ENCODE assay signal across 15 cellular contexts in the genomic region with DNA sequence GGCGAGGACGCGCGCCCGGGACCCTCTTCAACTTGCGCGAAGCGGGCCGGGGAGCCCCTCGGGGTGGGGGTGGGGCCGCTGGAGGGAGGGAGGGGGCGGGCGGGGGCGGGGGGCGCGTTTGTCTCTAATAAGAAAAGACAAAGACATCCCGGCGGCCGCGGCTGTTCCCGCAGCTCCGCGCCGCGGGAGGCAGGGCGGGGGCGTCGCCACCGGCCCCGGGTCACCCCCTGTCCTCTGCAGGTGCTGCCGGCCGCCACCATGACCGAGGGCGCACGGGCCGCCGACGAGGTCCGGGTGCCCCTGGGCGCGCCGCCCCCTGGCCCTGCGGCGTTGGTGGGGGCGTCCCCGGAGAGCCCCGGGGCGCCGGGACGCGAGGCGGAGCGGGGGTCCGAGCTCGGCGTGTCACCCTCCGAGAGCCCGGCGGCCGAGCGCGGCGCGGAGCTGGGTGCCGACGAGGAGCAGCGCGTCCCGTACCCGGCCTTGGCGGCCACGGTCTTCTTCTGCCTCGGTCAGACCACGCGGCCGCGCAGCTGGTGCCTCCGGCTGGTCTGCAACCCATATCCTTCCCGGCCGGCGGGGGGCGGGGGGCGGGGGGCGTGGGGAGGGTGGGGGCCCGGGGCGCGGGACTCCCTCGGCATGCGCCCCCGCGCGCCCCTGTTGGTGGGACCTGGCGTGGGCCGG. TPM values are rescaled to one million over a fixed set of nuclear protein-coding genes. Genes with fewer than 3 reads are reported as not detected.
DNase-seq lines count a peak whose midpoint lies in the region; ATAC-seq, FAIRE-seq and TF ChIP-seq lines count a peak whose summit lies in the region.
"Had no signal": no experiment of that assay in that cellular context is flagged by ENCODE, and none has a peak within 500 bp of the region (broad histone marks: within the 10 kb centered on the region; RNA-seq: fewer than 3 reads in every experiment).

No MANE protein-coding gene starts in this region.

- H3K4me1 ChIP-seq in H1 (replicated peaks in 1 of 4; ENCODE audit: control insufficient read depth in 3 of 4, insufficient read depth in 4 of 4, low read length in 3 of 4), result peaks cover 0 to 18% (median 11%) of the 10 kb centered on the region in 4 experiments; a peak in 5 of 7 replicates
- peaks cover 0 to 4% of the 10 kb centered on the region in 2 donors for H3K4me1 ChIP-seq in small intestine (ENCODE audit: control insufficient read depth in 2 of 2, insufficient read depth in 1 of 2, low read depth in 1 of 2, low read length in 1 of 2)
- H3K4me1 ChIP-seq: SJSA1 had no signal

- no peak overlapping the region for H2BK120ac ChIP-seq in H1 (replicated peaks; ENCODE audit: low read depth, low read length)

- H3K79me1 ChIP-seq in H1 (ENCODE audit: low read depth, low read length), result peaks cover 5% of the 10 kb centered on the region

- H4K91ac ChIP-seq in H1 (replicated peaks; ENCODE audit: insufficient read length, low read length), result no peak overlapping the region

- H2BK20ac ChIP-seq in H1 (ENCODE audit: low read length), result no peak overlapping the region

- no peak overlapping the region for H2BK12ac ChIP-seq in H1 (ENCODE audit: low read depth, low read length)

- no peak overlapping the region for H3K23ac ChIP-seq in H1 (ENCODE audit: insufficient read length)

- POLR2A ChIA-PET in H1 (lab: Charles Lee; ENCODE audit: partially characterized antibody), result interaction anchor here (0.8 kb wide), 1 partner anchor 21 kb away, joined by 3 read pairs; no protein-coding TSS in a partner anchor

- WGBS in H1 (ENCODE audit: extremely low coverage in 1 of 2, insufficient coverage in 1 of 2, insufficient read length in 1 of 2, insufficient replicate concordance in 2 of 2, low coverage in 1 of 2, low lambda C conversion rate in 2 of 2, missing lambda C conversion rate in 1 of 2), 2 experiments, result 1% methylated on average over 17 of the region's 94 CpGs; no CpG with 5 or more reads in 1 of the 2 experiments
- 2 to 3% (median 2%) methylated on average over 56 to 93 of the region's 94 CpGs for WGBS in small intestine, 3 donors

- H4K20me1 ChIP-seq in H1 (replicated peaks in 1 of 2; ENCODE audit: control insufficient read depth in 1 of 2, insufficient read depth in 2 of 2, low read length in 2 of 2), result peaks cover 8 to 22% of the 10 kb centered on the region in 2 experiments

- no peak for TF ChIP-seq POLR2A in H1 (IDR thresholded peaks at IDR 0.05; ENCODE audit: control extremely low read depth in 1 of 2, low read depth in 2 of 2, low read length in 2 of 2)

- TF ChIP-seq CTCF in H1 (IDR thresholded peaks at IDR 0.05; ENCODE audit: control extremely low read depth in 1 of 3, insufficient read depth in 1 of 3, low read depth in 1 of 3, low read length in 3 of 3), result no peak
- TF ChIP-seq CTCF in nephron (IDR thresholded peaks at IDR 0.05; ENCODE audit: unreplicated experiment in 3 of 3), result no peak
- no peak for TF ChIP-seq CTCF in progenitor cell of endocrine pancreas (IDR thresholded peaks at IDR 0.05; ENCODE audit: unreplicated experiment)

- H2AFZ ChIP-seq in H1 (ENCODE audit: low read length), result no peak overlapping the region

- no peak for FAIRE-seq in H1 (lab: Jason Lieb, UNC)
- no peak for FAIRE-seq in small intestine (lab: Jason Lieb, UNC)

- H3K4ac ChIP-seq in H1 (replicated peaks; ENCODE audit: insufficient read length, low read depth, low read length), result no peak overlapping the region

- H3K36me3 Mint-ChIP-seq in nephron (ENCODE audit: low read depth) (no peaks in the 10 kb centered on the region), progenitor cell of endocrine pancreas (ENCODE audit: insufficient read depth) (peaks cover 1% of the 10 kb centered on the region)
- H3K36me3 Mint-ChIP-seq in stimulated activated memory B cell treated with anti-CD40 and anti-IgM and Interleukin-4, amounts not matched to agents 10 μg/mL and 1 μg/mL and 100 μg/mL, for 72 hours, result no peaks in the 10 kb centered on the region
- H3K36me3 Mint-ChIP-seq: CD4-positive, alpha-beta memory T cell had no signal

- H3K4me1 Mint-ChIP-seq in stimulated activated naive CD8-positive, alpha-beta T cell treated with anti-CD3 and anti-CD28 coated beads, Interleukin-15, amount 100 ng/mL, for 72 hours, result peaks cover 4% of the 10 kb centered on the region
- H3K4me1 Mint-ChIP-seq in nephron, result peaks cover 33% of the 10 kb centered on the region
- H3K4me1 Mint-ChIP-seq in progenitor cell of endocrine pancreas (ENCODE audit: low read depth), result peaks cover 4% of the 10 kb centered on the region
- no peaks in the 10 kb centered on the region for H3K4me1 Mint-ChIP-seq in stimulated activated memory B cell treated with anti-CD40 and anti-IgM and Interleukin-4, amounts not matched to agents 10 μg/mL and 1 μg/mL and 100 μg/mL, for 72 hours

- peak overlapping the region in 1 of 4 experiments; percentile 51; a peak in 1 of 7 replicates for H3K9ac ChIP-seq in H1 (replicated peaks in 1 of 4; ENCODE audit: extremely low read depth in 1 of 4, low read depth in 3 of 4, low read length in 3 of 4)

- H4K5ac ChIP-seq in H1 (ENCODE audit: insufficient read length, low read depth, low read length), result no peak overlapping the region

- H3K4me3 ChIP-seq in H1 (ENCODE audit: extremely low read depth in 1 of 4, insufficient read depth in 2 of 4, low read depth in 3 of 4, low read length in 4 of 4) (peak overlapping the region; percentile 40 to 65 (median 47)), small intestine (ENCODE audit: low read depth in 1 of 2, low read length in 2 of 2) (peak overlapping the region in 1 of 2 donors; percentile 43)
- H3K4me3 ChIP-seq: SJSA1 had no signal

- peaks cover 3% of the 10 kb centered on the region; the same call in 1 of the 2 replicates for H3K23me2 ChIP-seq in H1 (ENCODE audit: low read depth, low read length)

- TF ChIP-seq EP300 in H1 (IDR thresholded peaks at IDR 0.05; ENCODE audit: borderline replicate concordance in 1 of 2, low read depth in 2 of 2, low read length in 2 of 2), result no peak

- CTCF ChIA-PET in H1 (lab: Charles Lee; ENCODE audit: partially characterized antibody), result interaction anchor here (1.0 kb wide), 1 partner anchor 8 kb away, joined by 3 read pairs; no protein-coding TSS in a partner anchor

- peaks cover 0 to 4% (median 0%) of the 10 kb centered on the region in 4 experiments; a peak in 1 of 7 replicates for H3K27me3 ChIP-seq in H1 (replicated peaks in 1 of 4; ENCODE audit: control insufficient read depth in 3 of 4, extremely low read depth in 1 of 4, insufficient read depth in 3 of 4, low read length in 3 of 4)
- peaks cover 2 to 17% of the 10 kb centered on the region in 2 donors for H3K27me3 ChIP-seq in small intestine (ENCODE audit: control insufficient read depth in 2 of 2, insufficient read depth in 2 of 2, low read length in 2 of 2)

- H3K9me3 Mint-ChIP-seq in stimulated activated naive CD8-positive, alpha-beta T cell treated with anti-CD3 and anti-CD28 coated beads, Interleukin-15, amount 100 ng/mL, for 72 hours, result no peaks in the 10 kb centered on the region
- H3K9me3 Mint-ChIP-seq in nephron (no peaks in the 10 kb centered on the region), progenitor cell of endocrine pancreas (ENCODE audit: low read depth) (no peaks in the 10 kb centered on the region)
- H3K9me3 Mint-ChIP-seq in stimulated activated memory B cell treated with anti-CD40 and anti-IgM and Interleukin-4, amounts not matched to agents 10 μg/mL and 1 μg/mL and 100 μg/mL, for 72 hours, result no peaks in the 10 kb centered on the region
- H3K9me3 Mint-ChIP-seq: activated B cell treated with CpG ODN at 0.5 μM for 24 hours; activated T-helper 2 cell treated with anti-CD3 and anti-CD28 coated beads, Interferon-gamma antibody, Interleukin-2, Interleukin-4, amounts not matched to agents 10 μg/mL and 5 μg/mL and 100 μg/mL, durations not matched to agents 14 hours and 24 hours and 36 hours; CD4-positive, alpha-beta memory T cell had no signal

- no peak overlapping the region; the same call in 1 of the 2 replicates for H4K8ac ChIP-seq in H1 (ENCODE audit: extremely low read depth, insufficient read depth, low read length)

- H3K4me2 ChIP-seq in H1 (ENCODE audit: insufficient read depth in 1 of 2, low read depth in 2 of 2, low read length in 2 of 2), result peak overlapping the region; percentile 46 to 71; a peak in 3 of 4 replicates

- H3K14ac ChIP-seq in H1 (ENCODE audit: insufficient read length), result no peak overlapping the region

- H2AK5ac ChIP-seq in H1 (ENCODE audit: low read depth, low read length), result no peak overlapping the region

- H3K56ac ChIP-seq in H1 (replicated peaks; ENCODE audit: insufficient read length, low read depth, low read length), result no peak overlapping the region

- H3K4me3 Mint-ChIP-seq in stimulated activated naive CD8-positive, alpha-beta T cell treated with anti-CD3 and anti-CD28 coated beads, Interleukin-15, amount 100 ng/mL, for 72 hours, result peak overlapping the region in 1 of 2 donors; percentile 24
- H3K4me3 Mint-ChIP-seq in nephron, result peak overlapping the region in 2 of 3 experiments; percentile 35 to 38
- no peak overlapping the region for H3K4me3 Mint-ChIP-seq in progenitor cell of endocrine pancreas (ENCODE audit: low read depth)
- H3K4me3 Mint-ChIP-seq in stimulated activated memory B cell treated with anti-CD40 and anti-IgM and Interleukin-4, amounts not matched to agents 10 μg/mL and 1 μg/mL and 100 μg/mL, for 72 hours, result no peak overlapping the region
- H3K4me3 Mint-ChIP-seq: activated B cell treated with CpG ODN at 0.5 μM for 24 hours had no signal

- H3K9me3 ChIP-seq in H1 (ENCODE audit: insufficient read depth in 2 of 2, low read depth in 1 of 2, low read length in 1 of 2) (no peaks in the 10 kb centered on the region), small intestine (ENCODE audit: control insufficient read depth, low read depth) (no peaks in the 10 kb centered on the region)
- H3K9me3 ChIP-seq: SJSA1 had no signal

- DNase-seq in stimulated activated naive CD8-positive, alpha-beta T cell treated with anti-CD3 and anti-CD28 coated beads, Interleukin-15, Interleukin-2, amounts not matched to agents 100 U/mL and 50 U/mL, for 24 hours, result peak; percentile 12
- DNase-seq in stimulated activated naive CD8-positive, alpha-beta T cell treated with anti-CD3 and anti-CD28 coated beads, Interleukin-15, amount 100 ng/mL, for 72 hours, result no peak
- DNase-seq in H1 (ENCODE audit: low read depth in 1 of 2, low spot score in 2 of 2), result no peak
- DNase-seq in small intestine, result no peak
- no peak for DNase-seq in progenitor cell of endocrine pancreas (ENCODE audit: low spot score, unreplicated experiment)
- DNase-seq: activated B cell treated with CpG ODN at 0.5 μM for 24 hours, NCI-H510A treated with DMSO at 0.1 percent for 48 hours, spleen had no signal

- H3K36me3 ChIP-seq in H1 (ENCODE audit: control insufficient read depth in 2 of 4, insufficient read depth in 4 of 4, low read length in 3 of 4) (no peaks in the 10 kb centered on the region), small intestine (ENCODE audit: control insufficient read depth in 2 of 2, insufficient read depth in 2 of 2, low read length in 2 of 2) (no peaks in the 10 kb centered on the region)
- H3K36me3 ChIP-seq: SJSA1, spleen had no signal

- H2BK5ac ChIP-seq in H1 (ENCODE audit: low read depth, low read length), result no peak overlapping the region

- H3K18ac ChIP-seq in H1 (ENCODE audit: extremely low read depth, low read length), result no peak overlapping the region

- ATAC-seq in stimulated activated naive CD8-positive, alpha-beta T cell treated with anti-CD3 and anti-CD28 coated beads, Interleukin-15, Interleukin-2, amounts not matched to agents 100 U/mL and 50 U/mL, for 24 hours, result no peak
- ATAC-seq in stimulated activated naive CD8-positive, alpha-beta T cell treated with anti-CD3 and anti-CD28 coated beads, Interleukin-15, amount 100 ng/mL, for 72 hours, result no peak
- no peak for ATAC-seq in GM21381 (IDR thresholded peaks at IDR 0.05; ENCODE audit: unreplicated experiment)
- ATAC-seq in stimulated activated memory B cell treated with anti-CD40 and anti-IgM and Interleukin-4, amounts not matched to agents 10 μg/mL and 1 μg/mL and 100 μg/mL, for 72 hours, result no peak

- TF ChIP-seq RAD21 in H1 (IDR thresholded peaks at IDR 0.05 in 1 of 2, conservative IDR thresholded peaks at IDR 0.05 in 1 of 2; ENCODE audit: low read depth in 2 of 2, low read length in 2 of 2), result no peak

- H3K27ac ChIP-seq in H1 (ENCODE audit: low read depth, low read length) (no peak overlapping the region), small intestine (ENCODE audit: low read depth in 1 of 2, low read length in 1 of 2) (no peak overlapping the region)
- H3K27ac ChIP-seq: SJSA1, spleen had no signal

- H3K79me2 ChIP-seq in H1 (ENCODE audit: control insufficient read depth in 1 of 2, insufficient read depth in 2 of 2, low read length in 2 of 2), result peaks cover 0 to 26% of the 10 kb centered on the region in 2 experiments; a peak in 1 of 4 replicates

- H3K27ac Mint-ChIP-seq in stimulated activated naive CD8-positive, alpha-beta T cell treated with anti-CD3 and anti-CD28 coated beads, Interleukin-15, amount 100 ng/mL, for 72 hours, result no peak overlapping the region
- H3K27ac Mint-ChIP-seq in nephron, result no peak overlapping the region
- no peak overlapping the region for H3K27ac Mint-ChIP-seq in progenitor cell of endocrine pancreas
- no peak overlapping the region for H3K27ac Mint-ChIP-seq in stimulated activated memory B cell treated with anti-CD40 and anti-IgM and Interleukin-4, amounts not matched to agents 10 μg/mL and 1 μg/mL and 100 μg/mL, for 72 hours
- H3K27ac Mint-ChIP-seq: activated B cell treated with CpG ODN at 0.5 μM for 24 hours; activated T-helper 2 cell treated with anti-CD3 and anti-CD28 coated beads, Interferon-gamma antibody, Interleukin-2, Interleukin-4, amounts not matched to agents 10 μg/mL and 5 μg/mL and 100 μg/mL, durations not matched to agents 14 hours and 24 hours and 36 hours; CD4-positive, alpha-beta memory T cell had no signal

- H3K27me3 Mint-ChIP-seq in stimulated activated naive CD8-positive, alpha-beta T cell treated with anti-CD3 and anti-CD28 coated beads, Interleukin-15, amount 100 ng/mL, for 72 hours, result peaks cover 39% of the 10 kb centered on the region
- no peaks in the 10 kb centered on the region for H3K27me3 Mint-ChIP-seq in nephron (ENCODE audit: low read depth)
- H3K27me3 Mint-ChIP-seq in progenitor cell of endocrine pancreas, result peaks cover 11% of the 10 kb centered on the region
- H3K27me3 Mint-ChIP-seq in stimulated activated memory B cell treated with anti-CD40 and anti-IgM and Interleukin-4, amounts not matched to agents 10 μg/mL and 1 μg/mL and 100 μg/mL, for 72 hours, result peaks cover 42% of the 10 kb centered on the region

- no peak overlapping the region for H2BK15ac ChIP-seq in H1 (ENCODE audit: low read length)

RNA-seq across cellular contexts. Expression of a gene that starts 0.7 kb away (rescaled TPM):
- total RNA-seq in H1 (2021; fragmentation: NEBNext Ultra II Directional; extraction: Animal tissue kit (Norgen Biotek cat#: 25700)), result 27.2 and 28.7 TPM in 2 replicates
- polyA plus RNA-seq in H1 (2011; rRNA removed) (14.0 and 27.4 TPM in 2 replicates), small intestine (1 to 10 TPM in 2 of 3 donors, under 1 TPM in 1; 0.22 to 7.0 (median 1.1) TPM)
- 21.0 TPM for polyA plus RNA-seq in H1 (2011; cell fraction: cytosol; rRNA removed)
- 192 TPM for polyA plus RNA-seq in H1 (2011; cell fraction: nucleus; rRNA removed)
- polyA plus RNA-seq in H1 (2012, experiment 1 of 2), result 17.0 to 33.1 TPM (median 28.7 TPM) in 4 replicates
- polyA plus RNA-seq in H1 (2012, experiment 2 of 2), result 13.4 TPM
- 23.4 TPM for polyA plus RNA-seq in H1 (2013, experiment 1 of 2)
- 21.4 TPM for polyA plus RNA-seq in H1 (2013, experiment 2 of 2)
- polyA minus RNA-seq in H1 (2011; rRNA and poly(A)+ RNA removed), result 19.8 and 20.5 TPM in 2 replicates
- 16.3 TPM for polyA minus RNA-seq in H1 (2011; cell fraction: cytosol; rRNA and poly(A)+ RNA removed)
- polyA minus RNA-seq in H1 (2011; cell fraction: nucleus; rRNA and poly(A)+ RNA removed), result 43.3 TPM
- total RNA-seq in progenitor cell of endocrine pancreas, result 42.3 and 42.8 TPM in 2 replicates
- total RNA-seq: SJSA1 had no signal

RNA-seq across cellular contexts. Expression of a gene that starts 57.6 kb away (rescaled TPM):
- total RNA-seq in H1 (2021; fragmentation: NEBNext Ultra II Directional; extraction: Animal tissue kit (Norgen Biotek cat#: 25700)), result not detected in 2 replicates
- polyA plus RNA-seq in H1 (2011; rRNA removed) (not detected in 2 replicates), small intestine (not detected)
- polyA plus RNA-seq in H1 (2011; cell fraction: cytosol; rRNA removed), result not detected
- 0.06 TPM for polyA plus RNA-seq in H1 (2011; cell fraction: nucleus; rRNA removed)
- 0.19 TPM in 1 of 4 replicates, not detected in the others for polyA plus RNA-seq in H1 (2012, experiment 1 of 2)
- polyA plus RNA-seq in H1 (2012, experiment 2 of 2), result not detected
- not detected for polyA plus RNA-seq in H1 (2013, experiment 1 of 2)
- not detected for polyA plus RNA-seq in H1 (2013, experiment 2 of 2)
- not detected in 2 replicates for polyA minus RNA-seq in H1 (2011; rRNA and poly(A)+ RNA removed)
- not detected for polyA minus RNA-seq in H1 (2011; cell fraction: cytosol; rRNA and poly(A)+ RNA removed)
- polyA minus RNA-seq in H1 (2011; cell fraction: nucleus; rRNA and poly(A)+ RNA removed), result not detected
- not detected in 2 replicates for total RNA-seq in progenitor cell of endocrine pancreas
- total RNA-seq: activated B cell treated with CpG ODN at 0.5 μM for 24 hours; activated T-helper 2 cell treated with anti-CD3 and anti-CD28 coated beads, Interferon-gamma antibody, Interleukin-2, Interleukin-4, amounts not matched to agents 10 μg/mL and 5 μg/mL and 100 μg/mL, durations not matched to agents 14 hours and 24 hours and 36 hours; CD4-positive, alpha-beta memory T cell; mononuclear cell; SJSA1; spleen had no signal
- polyA plus RNA-seq: CD4-positive, alpha-beta memory T cell; spleen had no signal

Comparison
In these comparisons a context has a peak if more than half of its experiments do, and no peak if none do; other contexts are left out.
1. H3K4me3 Mint-ChIP-seq: peak in nephron (2 of 3); none in progenitor cell of endocrine pancreas (single experiment) and stimulated activated memory B cell treated with anti-CD40 and anti-IgM and Interleukin-4, amounts not matched to agents 10 μg/mL and 1 μg/mL and 100 μg/mL, for 72 hours (single experiment).